In the genomic region with DNA sequence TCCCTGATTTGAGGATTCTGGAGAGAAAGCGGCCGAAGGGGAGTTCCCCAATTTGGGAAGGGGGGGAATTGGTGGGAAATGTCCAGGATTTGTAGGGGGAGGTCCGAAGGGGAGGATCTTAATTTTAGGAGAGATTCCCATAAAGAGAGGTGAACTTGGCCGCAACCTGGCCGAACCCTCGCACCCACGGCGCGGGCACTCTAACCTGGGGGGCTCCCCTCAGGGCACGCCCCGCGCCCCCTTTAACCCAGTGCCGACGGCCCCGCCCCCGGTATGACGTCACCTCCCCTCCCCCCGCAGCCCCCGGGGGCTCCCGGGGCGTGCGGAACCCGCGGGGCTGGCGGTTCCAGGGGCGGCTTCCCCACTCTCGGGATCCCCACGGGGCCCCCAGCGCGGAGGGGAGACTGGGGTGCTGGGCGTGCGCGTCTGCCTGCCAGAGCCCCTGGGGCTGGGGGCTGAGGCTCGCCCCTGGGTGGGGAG, we compare ENCODE assay signal across 9 cellular contexts. TPM values are rescaled to one million over a fixed set of nuclear protein-coding genes. Genes with fewer than 3 reads are reported as not detected.
DNase-seq lines count a peak whose midpoint lies in the region; ATAC-seq, FAIRE-seq and TF ChIP-seq lines count a peak whose summit lies in the region.
"Had no signal": no experiment of that assay in that cellular context is flagged by ENCODE, and none has a peak within 500 bp of the region (broad histone marks: within the 10 kb centered on the region; RNA-seq: fewer than 3 reads in every experiment).

No MANE protein-coding gene starts in this region.

- H2BK120ac ChIP-seq in H1 (replicated peaks; ENCODE audit: low read depth, low read length) = no peak overlapping the region

- H3K9me3 Mint-ChIP-seq in nephron progenitor cell = peaks cover 3% of the 10 kb centered on the region

- H3K4me3 Mint-ChIP-seq in nephron progenitor cell = peak overlapping the region; percentile 94

- no peak overlapping the region for H3K9ac ChIP-seq in BLaER1
- H3K9ac ChIP-seq in HUES6 (ENCODE audit: low read length) = peak overlapping the region; percentile 72
- peak overlapping the region; percentile 56 to 90 (median 76); a peak in 6 of 7 replicates for H3K9ac ChIP-seq in H1 (replicated peaks in 1 of 4; ENCODE audit: extremely low read depth in 1 of 4, low read depth in 3 of 4, low read length in 3 of 4)

- H4K5ac ChIP-seq in H1 (ENCODE audit: insufficient read length, low read depth, low read length) = no peak overlapping the region

- H3K27me3 Mint-ChIP-seq in nephron progenitor cell (ENCODE audit: low read depth, poor library complexity) = peaks cover 22% of the 10 kb centered on the region

- H3K4ac ChIP-seq in H1 (replicated peaks; ENCODE audit: insufficient read length, low read depth, low read length) = no peak overlapping the region

- H3K23ac ChIP-seq in H1 (ENCODE audit: insufficient read length) = no peak overlapping the region

- TF ChIP-seq POLR2A in H1 (IDR thresholded peaks at IDR 0.05; ENCODE audit: control extremely low read depth in 1 of 2, low read depth in 2 of 2, low read length in 2 of 2) = no peak

- no peak overlapping the region for H2BK12ac ChIP-seq in H1 (ENCODE audit: low read depth, low read length)

- peaks cover 39% of the 10 kb centered on the region for H3K4me1 Mint-ChIP-seq in nephron progenitor cell

- H4K91ac ChIP-seq in H1 (replicated peaks; ENCODE audit: insufficient read length, low read length) = no peak overlapping the region

- H3K79me2 ChIP-seq in H1 (ENCODE audit: control insufficient read depth in 1 of 2, insufficient read depth in 2 of 2, low read length in 2 of 2) = peaks cover under 1 to 47% of the 10 kb centered on the region in 2 experiments

- no peak overlapping the region for H2AK5ac ChIP-seq in H1 (ENCODE audit: low read depth, low read length)

- H3K4me2 ChIP-seq in BLaER1 (peak overlapping the region; percentile 83), H1 (ENCODE audit: insufficient read depth in 1 of 2, low read depth in 2 of 2, low read length in 2 of 2) (peak overlapping the region; percentile 79 to 93)

- H3K14ac ChIP-seq in H1 (ENCODE audit: insufficient read length) = no peak overlapping the region

- H3K4me3 ChIP-seq in BLaER1 (peak overlapping the region; percentile 62), HUES6 (ENCODE audit: low read depth, low read length) (peak overlapping the region; percentile 78), H1 (ENCODE audit: extremely low read depth in 1 of 4, insufficient read depth in 2 of 4, low read depth in 3 of 4, low read length in 4 of 4) (peak overlapping the region; percentile 54 to 98 (median 76))

- H2BK15ac ChIP-seq in H1 (ENCODE audit: low read length) = no peak overlapping the region

- H3K27me3 ChIP-seq in BLaER1 (peaks cover 84% of the 10 kb centered on the region), HUES6 (ENCODE audit: control insufficient read depth, insufficient read depth, low read length) (peaks cover 33% of the 10 kb centered on the region), H1 (replicated peaks in 1 of 4; ENCODE audit: control insufficient read depth in 3 of 4, extremely low read depth in 1 of 4, insufficient read depth in 3 of 4, low read length in 3 of 4) (peaks cover 10 to 17% (median 14%) of the 10 kb centered on the region in 4 experiments)

- H4K20me1 ChIP-seq in BLaER1 (peaks cover 53% of the 10 kb centered on the region), H1 (replicated peaks in 1 of 2; ENCODE audit: control insufficient read depth in 1 of 2, insufficient read depth in 2 of 2, low read length in 2 of 2) (peaks cover 20 to 22% of the 10 kb centered on the region in 2 experiments)

- no peak for TF ChIP-seq RAD21 in H1 (IDR thresholded peaks at IDR 0.05 in 1 of 2, conservative IDR thresholded peaks at IDR 0.05 in 1 of 2; ENCODE audit: low read depth in 2 of 2, low read length in 2 of 2)

- no peak overlapping the region for H3K27ac ChIP-seq in BLaER1
- peak overlapping the region; percentile 76; the same call in 1 of the 2 replicates for H3K27ac ChIP-seq in HUES6 (ENCODE audit: low read depth, low read length)
- peak overlapping the region; percentile 73; the same call in 1 of the 2 replicates for H3K27ac ChIP-seq in H1 (ENCODE audit: low read depth, low read length)

- TF ChIP-seq CTCF in H1 (IDR thresholded peaks at IDR 0.05; ENCODE audit: control extremely low read depth in 1 of 3, insufficient read depth in 1 of 3, low read depth in 1 of 3, low read length in 3 of 3) (no peak), nephron progenitor cell (IDR thresholded peaks at IDR 0.05) (no peak)

- H2AFZ ChIP-seq in H1 (ENCODE audit: low read length) = no peak overlapping the region

- no peak overlapping the region; the same call in 1 of the 2 replicates for H4K8ac ChIP-seq in H1 (ENCODE audit: extremely low read depth, insufficient read depth, low read length)

- H3K36me3 Mint-ChIP-seq in nephron progenitor cell (ENCODE audit: low read depth) = no peaks in the 10 kb centered on the region

- H3K4me1 ChIP-seq in BLaER1 (peaks cover 60% of the 10 kb centered on the region), HUES6 (ENCODE audit: control insufficient read depth, insufficient read depth, low read length) (peaks cover 18% of the 10 kb centered on the region), H1 (replicated peaks in 1 of 4; ENCODE audit: control insufficient read depth in 3 of 4, insufficient read depth in 4 of 4, low read length in 3 of 4) (peaks cover 2 to 21% (median 12%) of the 10 kb centered on the region in 4 experiments)

- peaks cover 11% of the 10 kb centered on the region for H3K79me1 ChIP-seq in H1 (ENCODE audit: low read depth, low read length)

- CTCF ChIA-PET in H1 (lab: Charles Lee; ENCODE audit: partially characterized antibody) = interaction anchor here (1.3 kb wide), 1 partner anchor 18 kb away, joined by 3 read pairs; no protein-coding TSS in a partner anchor

- no peak overlapping the region for H2BK5ac ChIP-seq in H1 (ENCODE audit: low read depth, low read length)

- no peak for ATAC-seq in GM18517 (IDR thresholded peaks at IDR 0.05; ENCODE audit: unreplicated experiment)

- H3K27ac Mint-ChIP-seq in nephron progenitor cell = peak overlapping the region; percentile 72

- no peak for FAIRE-seq in H1 (lab: Jason Lieb, UNC)
- FAIRE-seq: colon had no signal

- H3K56ac ChIP-seq in H1 (replicated peaks; ENCODE audit: insufficient read length, low read depth, low read length) = no peak overlapping the region

- H2BK20ac ChIP-seq in H1 (ENCODE audit: low read length) = no peak overlapping the region

- 0% methylated on average over 4 of the region's 34 CpGs; no CpG with 5 or more reads in 1 of the 2 experiments for WGBS in H1 (ENCODE audit: extremely low coverage in 1 of 2, insufficient coverage in 1 of 2, insufficient read length in 1 of 2, insufficient replicate concordance in 2 of 2, low coverage in 1 of 2, low lambda C conversion rate in 2 of 2, missing lambda C conversion rate in 1 of 2), 2 experiments

- no peak for TF ChIP-seq EP300 in H1 (IDR thresholded peaks at IDR 0.05; ENCODE audit: borderline replicate concordance in 1 of 2, low read depth in 2 of 2, low read length in 2 of 2)

- DNase-seq in H1 (ENCODE audit: low read depth in 1 of 2, low spot score in 2 of 2) (no peak), nephron progenitor cell (peak; percentile 56), NOMO-1 treated with dmso at 0.1 percent for 144 hours (lab: John Stamatoyannopoulos, UW; ENCODE audit: unreplicated experiment) (no peak), AG08395 (ENCODE audit: low spot score) (no peak)
- DNase-seq in stimulated activated CD4-positive, alpha-beta T cell treated with anti-CD3 and anti-CD28 coated beads, Interleukin-15, amount 100 ng/mL, for 24 hours = no peak

- H3K9me3 ChIP-seq in BLaER1 (no peaks in the 10 kb centered on the region), HUES6 (ENCODE audit: control insufficient read depth, insufficient read depth, low read depth, low read length) (no peaks in the 10 kb centered on the region), H1 (ENCODE audit: insufficient read depth in 2 of 2, low read depth in 1 of 2, low read length in 1 of 2) (peaks cover 4 to 8% of the 10 kb centered on the region in 2 experiments; a peak in 2 of 4 replicates)

- H3K36me3 ChIP-seq in BLaER1 (no peaks in the 10 kb centered on the region), HUES6 (ENCODE audit: control insufficient read depth, insufficient read depth, low read length) (peaks cover under 1% of the 10 kb centered on the region; the same call in 1 of the 2 replicates), H1 (ENCODE audit: control insufficient read depth in 2 of 4, insufficient read depth in 4 of 4, low read length in 3 of 4) (0 out of 8 replicates have a peak, but pooled peaks cover 0 to 3% (median 0%) of the 10 kb centered on the region in 4 experiments)

- peak overlapping the region; percentile 93 for H3K18ac ChIP-seq in H1 (ENCODE audit: extremely low read depth, low read length)

- H3K23me2 ChIP-seq in H1 (ENCODE audit: low read depth, low read length) = peaks cover 7% of the 10 kb centered on the region; the same call in 1 of the 2 replicates

- POLR2A ChIA-PET in H1 (lab: Charles Lee; ENCODE audit: partially characterized antibody) = interaction anchor here (1.6 to 4.0 kb wide), 4 partner anchors 12 to 47 kb away, joined by 4 to 36 read pairs (median 16); no protein-coding TSS in a partner anchor

TF ChIP-seq in H1, 55 proteins besides CTCF, POLR2A, EP300 and RAD21 (continues in another document):
- TF ChIP-seq PHF8 (conservative IDR thresholded peaks at IDR 0.05; ENCODE audit: low read depth, low read length) (0 out of 2 replicates have a peak, but pooled peaks have one; percentile 22), SIRT6 (IDR thresholded peaks at IDR 0.05; ENCODE audit: low read length) (no peak), BACH1 (IDR thresholded peaks at IDR 0.05; ENCODE audit: low read length) (no peak), TBP (IDR thresholded peaks at IDR 0.05; ENCODE audit: low read depth, low read length) (no peak), JUND (IDR thresholded peaks at IDR 0.05; ENCODE audit: low read length) (peak; percentile 82), SIN3A (conservative IDR thresholded peaks at IDR 0.05 in 1 of 2, IDR thresholded peaks at IDR 0.05 in 1 of 2; ENCODE audit: low read depth in 1 of 2, low read length in 2 of 2) (0 out of 4 replicates have a peak, but pooled peaks of 1 of the 2 experiments have one; percentile 43), GTF2F1 (IDR thresholded peaks at IDR 0.05; ENCODE audit: borderline replicate concordance, low read depth, low read length) (no peak)

RNA-seq across cellular contexts. Expression of gene PTPRS, which starts 1.1 kb away (rescaled TPM):
- total RNA-seq in H1 (2021; fragmentation: NEBNext Ultra II Directional; extraction: Animal tissue kit (Norgen Biotek cat#: 25700)) = 218 and 223 TPM in 2 replicates
- 96.8 and 146 TPM in 2 replicates for polyA plus RNA-seq in H1 (2011; rRNA removed)
- 87.7 TPM for polyA plus RNA-seq in H1 (2011; cell fraction: cytosol; rRNA removed)
- 278 TPM for polyA plus RNA-seq in H1 (2011; cell fraction: nucleus; rRNA removed)
- 73.0 to 132 TPM (median 116 TPM) in 4 replicates for polyA plus RNA-seq in H1 (2012, experiment 1 of 2)
- 60.0 TPM for polyA plus RNA-seq in H1 (2012, experiment 2 of 2)
- 124 TPM for polyA plus RNA-seq in H1 (2013, experiment 1 of 2)
- 122 TPM for polyA plus RNA-seq in H1 (2013, experiment 2 of 2)
- 192 and 241 TPM in 2 replicates for polyA minus RNA-seq in H1 (2011; rRNA and poly(A)+ RNA removed)
- polyA minus RNA-seq in H1 (2011; cell fraction: cytosol; rRNA and poly(A)+ RNA removed) = 212 TPM
- 157 TPM for polyA minus RNA-seq in H1 (2011; cell fraction: nucleus; rRNA and poly(A)+ RNA removed)
